Comparison of ENCODE assay signal across 8 cellular contexts in the genomic region with DNA sequence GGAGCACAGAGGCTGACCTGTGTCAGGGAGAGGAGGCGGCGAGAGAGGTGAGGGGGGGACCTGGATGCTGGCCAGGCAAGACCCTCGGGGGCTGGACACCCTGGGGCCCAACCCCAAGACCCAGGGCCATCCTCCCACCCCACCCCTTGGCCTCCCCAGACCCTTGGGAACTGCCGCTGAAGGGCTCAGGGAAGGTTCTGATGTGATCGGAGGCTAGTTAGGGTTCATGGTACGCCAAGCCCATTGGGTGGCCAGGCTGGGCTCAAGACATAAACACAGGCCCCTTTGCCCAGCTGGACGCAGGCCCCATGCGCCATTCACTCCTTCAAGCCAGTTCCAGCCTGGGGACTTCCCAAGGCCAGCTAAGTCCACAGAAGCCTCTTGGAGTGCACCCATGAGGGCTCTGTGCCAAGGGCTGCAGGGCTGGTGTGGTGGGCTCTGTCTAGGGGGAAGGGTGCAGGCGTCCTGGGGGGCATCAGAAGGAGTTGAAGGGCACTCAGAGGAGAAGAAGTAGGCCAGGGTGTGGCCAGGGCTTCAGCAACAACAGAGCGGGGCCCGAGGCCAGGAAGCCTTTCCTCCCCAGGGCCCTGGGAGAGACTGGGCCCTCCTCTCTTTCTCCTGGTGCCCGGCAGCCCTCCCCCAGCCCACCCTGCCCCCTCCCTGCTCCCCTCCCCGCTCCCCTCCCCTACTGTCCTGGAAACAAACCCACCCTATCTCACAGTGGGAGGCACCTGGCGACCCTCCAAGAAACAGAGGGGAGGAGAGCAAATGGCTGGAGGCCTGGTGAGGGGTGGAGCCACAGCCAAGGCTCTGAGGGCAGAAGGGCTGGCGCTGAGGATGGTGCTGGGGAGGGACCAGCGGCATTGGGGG. TPM values are rescaled to one million over a fixed set of nuclear protein-coding genes. Genes with fewer than 3 reads are reported as not detected.
A peak's percentile ranks its signal among the peaks of the same experiment; 100 is the strongest.
DNase-seq lines count a peak whose midpoint lies in the region; ATAC-seq, FAIRE-seq and TF ChIP-seq lines count a peak whose summit lies in the region.

No MANE protein-coding gene starts in this region.

- H3K27me3 ChIP-seq in ascending aorta = no peaks in the 10 kb centered on the region
- H3K27me3 ChIP-seq in stomach smooth muscle (ENCODE audit: control insufficient read depth in 1 of 2, insufficient read depth in 2 of 2, low read length in 2 of 2) = no peaks in the 10 kb centered on the region
- peaks cover 92% of the 10 kb centered on the region for H3K27me3 ChIP-seq in MM.1S (replicated peaks; ENCODE audit: insufficient read depth, low read length)

- H3K9ac ChIP-seq in stomach smooth muscle (ENCODE audit: low read length in 2 of 2) (peak overlapping the region; percentile 51 to 60), MM.1S (ENCODE audit: low read length) (no peak overlapping the region)

- no peaks in the 10 kb centered on the region for H3K9me3 ChIP-seq in ascending aorta
- peaks cover 0 to 10% of the 10 kb centered on the region in 2 donors for H3K9me3 ChIP-seq in stomach smooth muscle (ENCODE audit: control insufficient read depth in 2 of 2, low read length in 2 of 2)
- H3K9me3 ChIP-seq in MM.1S (replicated peaks; ENCODE audit: insufficient read depth, low read length) = no peaks in the 10 kb centered on the region

- H3K36me3 ChIP-seq in ascending aorta (no peaks in the 10 kb centered on the region), stomach smooth muscle (ENCODE audit: control insufficient read depth in 2 of 2, insufficient read depth in 2 of 2, low read length in 2 of 2) (no peaks in the 10 kb centered on the region), MM.1S (replicated peaks; ENCODE audit: insufficient read depth, low read length) (no peaks in the 10 kb centered on the region)

- H3K27ac ChIP-seq in ascending aorta = peak overlapping the region; percentile 80 to 82
- peak overlapping the region; percentile 89 for H3K27ac ChIP-seq in stomach smooth muscle (ENCODE audit: low read length)
- H3K27ac ChIP-seq in MM.1S (ENCODE audit: low read length) = no peak overlapping the region

- H4K20me1 ChIP-seq in MM.1S (ENCODE audit: insufficient read depth, low read length) = no peaks in the 10 kb centered on the region

- no peak for ATAC-seq in HG03095 (IDR thresholded peaks at IDR 0.05; ENCODE audit: unreplicated experiment)
- no peak for ATAC-seq in GM18867 (IDR thresholded peaks at IDR 0.05; ENCODE audit: unreplicated experiment)
- ATAC-seq in GM18870 (IDR thresholded peaks at IDR 0.05; ENCODE audit: unreplicated experiment) = no peak

- TF ChIP-seq CTCF in ascending aorta (IDR thresholded peaks at IDR 0.05) (no peak), MM.1S (IDR thresholded peaks at IDR 0.05; ENCODE audit: low read length) (no peak)

- no peak overlapping the region for H2AFZ ChIP-seq in MM.1S (ENCODE audit: low read length)

- peak overlapping the region in 1 of 2 donors; percentile 36 for H3K4me3 ChIP-seq in ascending aorta
- H3K4me3 ChIP-seq in stomach smooth muscle (ENCODE audit: low read length in 2 of 2) = peak overlapping the region in 1 of 2 donors; percentile 57
- H3K4me3 ChIP-seq in MM.1S (ENCODE audit: low read length) = no peak overlapping the region

- no peaks in the 10 kb centered on the region for H3K9me2 ChIP-seq in MM.1S (replicated peaks; ENCODE audit: insufficient read depth, low read length)

- H3K4me1 ChIP-seq in ascending aorta (peaks cover 8 to 19% of the 10 kb centered on the region in 2 donors), stomach smooth muscle (ENCODE audit: control insufficient read depth, insufficient read depth, low read length) (peaks cover 47% of the 10 kb centered on the region), MM.1S (ENCODE audit: low read length) (no peaks in the 10 kb centered on the region)

- H3K4me2 ChIP-seq in MM.1S (ENCODE audit: low read depth, low read length) = no peak overlapping the region

- no peaks in the 10 kb centered on the region for H3F3A ChIP-seq in MM.1S (ENCODE audit: insufficient read depth, low read length)

- H3K79me2 ChIP-seq in MM.1S (ENCODE audit: low read length) = no peaks in the 10 kb centered on the region

- intact Hi-C loops in ascending aorta (cut with DNase I) = loop anchor here (2.0 to 5.0 kb wide), 2 partner anchors 64 to 573 kb away; partner anchors contain the start of gene CDKN1C

- DNase-seq in HTR-8/SVneo (ENCODE audit: insufficient read length, low spot score) (peak; percentile 67), ascending aorta (ENCODE audit: low spot score in 2 of 2) (peak in 1 of 2 donors; percentile 93), iris pigment epithelial cell (ENCODE audit: low read depth) (peak; percentile 43), MM.1S (no peak)

- FAIRE-seq in HTR-8/SVneo (lab: Jason Lieb, UNC) = no peak

RNA-seq across cellular contexts. Expression of gene TSPAN32, which starts 12.9 kb away (rescaled TPM):
- 1.9 TPM for total RNA-seq in ascending aorta

RNA-seq across cellular contexts. Expression of gene C11orf21, which starts 13.0 kb away (rescaled TPM):
- not detected for total RNA-seq in ascending aorta

RNA-seq across cellular contexts. Expression of gene ASCL2, which starts 44.4 kb away (rescaled TPM):
- not detected for total RNA-seq in ascending aorta
